ENCODE assay signal across 1 cellular context in the genomic region with DNA sequence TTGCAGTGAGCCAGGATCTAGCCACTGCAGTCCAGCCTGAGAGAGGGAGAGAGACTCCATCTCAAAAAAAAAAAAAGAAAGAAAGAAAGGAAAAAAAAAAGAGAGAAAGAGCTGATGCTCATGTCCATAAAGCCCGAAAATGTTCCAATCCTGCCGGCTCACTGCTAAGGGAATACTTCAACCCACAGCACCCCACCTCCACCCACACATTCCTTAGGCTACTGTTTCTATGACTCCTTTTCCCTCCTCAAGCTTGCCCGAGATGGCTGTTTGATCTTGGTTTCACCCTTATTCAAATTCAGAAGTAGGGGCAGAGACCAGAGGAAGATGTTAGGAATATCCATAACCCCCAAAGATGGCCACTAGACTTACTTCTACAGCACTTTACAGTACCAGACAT.
TF ChIP-seq lines count a peak whose summit lies in the region.

No MANE protein-coding gene starts in this region.

TF ChIP-seq in GM23338, 12 proteins besides CTCF, POLR2A, EP300 and RAD21:
- TF ChIP-seq POLR2AphosphoS5 (IDR thresholded peaks at IDR 0.05; ENCODE audit: low read depth) (no peak), ZNF114 (CRISPR knock-in tag; IDR thresholded peaks at IDR 0.05) (no peak), EZH2 (IDR thresholded peaks at IDR 0.05; ENCODE audit: low read depth, unreplicated experiment) (no peak), STAT1 (IDR thresholded peaks at IDR 0.05; ENCODE audit: unreplicated experiment) (no peak), JUNB (IDR thresholded peaks at IDR 0.05; ENCODE audit: unreplicated experiment) (no peak), ZNF331 (CRISPR knock-in tag; IDR thresholded peaks at IDR 0.05; ENCODE audit: low read depth) (no peak), CREB1 (CRISPR knock-in tag; IDR thresholded peaks at IDR 0.05; ENCODE audit: low read depth) (no peak), EZH2phosphoT487 (IDR thresholded peaks at IDR 0.05; ENCODE audit: unreplicated experiment) (no peak), NANOG (IDR thresholded peaks at IDR 0.05; ENCODE audit: borderline replicate concordance) (no peak)
- TF ChIP-seq, protein P1, sequence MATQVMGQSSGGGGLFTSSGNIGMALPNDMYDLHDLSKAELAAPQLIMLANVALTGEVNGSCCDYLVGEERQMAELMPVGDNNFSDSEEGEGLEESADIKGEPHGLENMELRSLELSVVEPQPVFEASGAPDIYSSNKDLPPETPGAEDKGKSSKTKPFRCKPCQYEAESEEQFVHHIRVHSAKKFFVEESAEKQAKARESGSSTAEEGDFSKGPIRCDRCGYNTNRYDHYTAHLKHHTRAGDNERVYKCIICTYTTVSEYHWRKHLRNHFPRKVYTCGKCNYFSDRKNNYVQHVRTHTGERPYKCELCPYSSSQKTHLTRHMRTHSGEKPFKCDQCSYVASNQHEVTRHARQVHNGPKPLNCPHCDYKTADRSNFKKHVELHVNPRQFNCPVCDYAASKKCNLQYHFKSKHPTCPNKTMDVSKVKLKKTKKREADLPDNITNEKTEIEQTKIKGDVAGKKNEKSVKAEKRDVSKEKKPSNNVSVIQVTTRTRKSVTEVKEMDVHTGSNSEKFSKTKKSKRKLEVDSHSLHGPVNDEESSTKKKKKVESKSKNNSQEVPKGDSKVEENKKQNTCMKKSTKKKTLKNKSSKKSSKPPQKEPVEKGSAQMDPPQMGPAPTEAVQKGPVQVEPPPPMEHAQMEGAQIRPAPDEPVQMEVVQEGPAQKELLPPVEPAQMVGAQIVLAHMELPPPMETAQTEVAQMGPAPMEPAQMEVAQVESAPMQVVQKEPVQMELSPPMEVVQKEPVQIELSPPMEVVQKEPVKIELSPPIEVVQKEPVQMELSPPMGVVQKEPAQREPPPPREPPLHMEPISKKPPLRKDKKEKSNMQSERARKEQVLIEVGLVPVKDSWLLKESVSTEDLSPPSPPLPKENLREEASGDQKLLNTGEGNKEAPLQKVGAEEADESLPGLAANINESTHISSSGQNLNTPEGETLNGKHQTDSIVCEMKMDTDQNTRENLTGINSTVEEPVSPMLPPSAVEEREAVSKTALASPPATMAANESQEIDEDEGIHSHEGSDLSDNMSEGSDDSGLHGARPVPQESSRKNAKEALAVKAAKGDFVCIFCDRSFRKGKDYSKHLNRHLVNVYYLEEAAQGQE (IDR thresholded peaks at IDR 0.05; ENCODE audit: unreplicated experiment): no peak
- TF ChIP-seq, protein P2, sequence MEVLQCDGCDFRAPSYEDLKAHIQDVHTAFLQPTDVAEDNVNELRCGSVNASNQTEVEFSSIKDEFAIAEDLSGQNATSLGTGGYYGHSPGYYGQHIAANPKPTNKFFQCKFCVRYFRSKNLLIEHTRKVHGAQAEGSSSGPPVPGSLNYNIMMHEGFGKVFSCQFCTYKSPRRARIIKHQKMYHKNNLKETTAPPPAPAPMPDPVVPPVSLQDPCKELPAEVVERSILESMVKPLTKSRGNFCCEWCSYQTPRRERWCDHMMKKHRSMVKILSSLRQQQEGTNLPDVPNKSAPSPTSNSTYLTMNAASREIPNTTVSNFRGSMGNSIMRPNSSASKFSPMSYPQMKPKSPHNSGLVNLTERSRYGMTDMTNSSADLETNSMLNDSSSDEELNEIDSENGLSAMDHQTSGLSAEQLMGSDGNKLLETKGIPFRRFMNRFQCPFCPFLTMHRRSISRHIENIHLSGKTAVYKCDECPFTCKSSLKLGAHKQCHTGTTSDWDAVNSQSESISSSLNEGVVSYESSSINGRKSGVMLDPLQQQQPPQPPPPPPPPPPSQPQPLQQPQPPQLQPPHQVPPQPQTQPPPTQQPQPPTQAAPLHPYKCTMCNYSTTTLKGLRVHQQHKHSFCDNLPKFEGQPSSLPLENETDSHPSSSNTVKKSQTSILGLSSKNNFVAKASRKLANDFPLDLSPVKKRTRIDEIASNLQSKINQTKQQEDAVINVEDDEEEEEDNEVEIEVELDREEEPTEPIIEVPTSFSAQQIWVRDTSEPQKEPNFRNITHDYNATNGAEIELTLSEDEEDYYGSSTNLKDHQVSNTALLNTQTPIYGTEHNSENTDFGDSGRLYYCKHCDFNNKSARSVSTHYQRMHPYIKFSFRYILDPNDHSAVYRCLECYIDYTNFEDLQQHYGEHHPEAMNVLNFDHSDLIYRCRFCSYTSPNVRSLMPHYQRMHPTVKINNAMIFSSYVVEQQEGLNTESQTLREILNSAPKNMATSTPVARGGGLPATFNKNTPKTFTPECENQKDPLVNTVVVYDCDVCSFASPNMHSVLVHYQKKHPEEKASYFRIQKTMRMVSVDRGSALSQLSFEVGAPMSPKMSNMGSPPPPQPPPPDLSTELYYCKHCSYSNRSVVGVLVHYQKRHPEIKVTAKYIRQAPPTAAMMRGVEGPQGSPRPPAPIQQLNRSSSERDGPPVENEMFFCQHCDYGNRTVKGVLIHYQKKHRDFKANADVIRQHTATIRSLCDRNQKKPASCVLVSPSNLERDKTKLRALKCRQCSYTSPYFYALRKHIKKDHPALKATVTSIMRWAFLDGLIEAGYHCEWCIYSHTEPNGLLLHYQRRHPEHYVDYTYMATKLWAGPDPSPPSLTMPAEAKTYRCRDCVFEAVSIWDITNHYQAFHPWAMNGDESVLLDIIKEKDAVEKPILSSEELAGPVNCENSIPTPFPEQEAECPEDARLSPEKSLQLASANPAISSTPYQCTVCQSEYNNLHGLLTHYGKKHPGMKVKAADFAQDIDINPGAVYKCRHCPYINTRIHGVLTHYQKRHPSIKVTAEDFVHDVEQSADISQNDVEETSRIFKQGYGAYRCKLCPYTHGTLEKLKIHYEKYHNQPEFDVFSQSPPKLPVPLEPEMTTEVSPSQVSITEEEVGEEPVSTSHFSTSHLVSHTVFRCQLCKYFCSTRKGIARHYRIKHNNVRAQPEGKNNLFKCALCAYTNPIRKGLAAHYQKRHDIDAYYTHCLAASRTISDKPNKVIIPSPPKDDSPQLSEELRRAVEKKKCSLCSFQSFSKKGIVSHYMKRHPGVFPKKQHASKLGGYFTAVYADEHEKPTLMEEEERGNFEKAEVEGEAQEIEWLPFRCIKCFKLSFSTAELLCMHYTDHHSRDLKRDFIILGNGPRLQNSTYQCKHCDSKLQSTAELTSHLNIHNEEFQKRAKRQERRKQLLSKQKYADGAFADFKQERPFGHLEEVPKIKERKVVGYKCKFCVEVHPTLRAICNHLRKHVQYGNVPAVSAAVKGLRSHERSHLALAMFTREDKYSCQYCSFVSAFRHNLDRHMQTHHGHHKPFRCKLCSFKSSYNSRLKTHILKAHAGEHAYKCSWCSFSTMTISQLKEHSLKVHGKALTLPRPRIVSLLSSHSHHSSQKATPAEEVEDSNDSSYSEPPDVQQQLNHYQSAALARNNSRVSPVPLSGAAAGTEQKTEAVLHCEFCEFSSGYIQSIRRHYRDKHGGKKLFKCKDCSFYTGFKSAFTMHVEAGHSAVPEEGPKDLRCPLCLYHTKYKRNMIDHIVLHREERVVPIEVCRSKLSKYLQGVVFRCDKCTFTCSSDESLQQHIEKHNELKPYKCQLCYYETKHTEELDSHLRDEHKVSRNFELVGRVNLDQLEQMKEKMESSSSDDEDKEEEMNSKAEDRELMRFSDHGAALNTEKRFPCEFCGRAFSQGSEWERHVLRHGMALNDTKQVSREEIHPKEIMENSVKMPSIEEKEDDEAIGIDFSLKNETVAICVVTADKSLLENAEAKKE (CRISPR knock-in tag; IDR thresholded peaks at IDR 0.05): no peak
- TF ChIP-seq, protein P3, sequence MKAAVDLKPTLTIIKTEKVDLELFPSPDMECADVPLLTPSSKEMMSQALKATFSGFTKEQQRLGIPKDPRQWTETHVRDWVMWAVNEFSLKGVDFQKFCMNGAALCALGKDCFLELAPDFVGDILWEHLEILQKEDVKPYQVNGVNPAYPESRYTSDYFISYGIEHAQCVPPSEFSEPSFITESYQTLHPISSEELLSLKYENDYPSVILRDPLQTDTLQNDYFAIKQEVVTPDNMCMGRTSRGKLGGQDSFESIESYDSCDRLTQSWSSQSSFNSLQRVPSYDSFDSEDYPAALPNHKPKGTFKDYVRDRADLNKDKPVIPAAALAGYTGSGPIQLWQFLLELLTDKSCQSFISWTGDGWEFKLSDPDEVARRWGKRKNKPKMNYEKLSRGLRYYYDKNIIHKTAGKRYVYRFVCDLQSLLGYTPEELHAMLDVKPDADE (IDR thresholded peaks at IDR 0.05): no peak
